In genomic region chr7:129634361-129635034, GRCh38 we compare ENCODE assay signal across 18 cellular contexts. TPM values are rescaled to one million over a fixed set of nuclear protein-coding genes. Genes with fewer than 3 reads are reported as not detected.
DNase-seq lines count a peak whose midpoint lies in the region; ATAC-seq and TF ChIP-seq lines count a peak whose summit lies in the region.
"Had no signal": no experiment of that assay in that cellular context is flagged by ENCODE, and none has a peak within 500 bp of the region (broad histone marks: within the 10 kb centered on the region; RNA-seq: fewer than 3 reads in every experiment).

No MANE protein-coding gene starts in this region.

- intact Hi-C loops in activated naive CD4-positive, alpha-beta T cell treated with anti-CD3 and anti-CD28 coated beads for 36 hours (cut with micrococcal nuclease), result loop anchor here (1.0 to 5.0 kb wide), 7 partner anchors 22 to 412 kb away; partner anchors contain the start of gene SMKR1
- intact Hi-C loops in Right ventricle myocardium superior (cut with DNase I), result loop anchor here (10.0 kb wide), 1 partner anchor 290 kb away; no protein-coding TSS in a partner anchor

- ATAC-seq in activated naive CD4-positive, alpha-beta T cell treated with anti-CD3 and anti-CD28 coated beads, Interleukin-2, amount 50 U/mL, for 72 hours, result no peak
- no peak for ATAC-seq in central memory CD8-positive, alpha-beta T cell (replicated peaks; ENCODE audit: extremely low read depth, poor library complexity, severe bottlenecking)
- no peak for ATAC-seq in naive thymus-derived CD8-positive, alpha-beta T cell
- ATAC-seq in GM18909 (IDR thresholded peaks at IDR 0.05; ENCODE audit: poor library complexity, unreplicated experiment), result no peak
- ATAC-seq in HG03135 (IDR thresholded peaks at IDR 0.05; ENCODE audit: unreplicated experiment), result no peak
- ATAC-seq in Right ventricle myocardium superior (ENCODE audit: poor library complexity), result no peak

- peak overlapping the region; percentile 72 for H3K27ac Mint-ChIP-seq in activated naive CD4-positive, alpha-beta T cell treated with anti-CD3 and anti-CD28 coated beads for 36 hours
- H3K27ac Mint-ChIP-seq in activated naive CD4-positive, alpha-beta T cell treated with anti-CD3 and anti-CD28 coated beads, Interleukin-2, amount 50 U/mL, for 72 hours, result peak overlapping the region in 1 of 2 donors; percentile 67
- peak overlapping the region; percentile 44 for H3K27ac Mint-ChIP-seq in central memory CD8-positive, alpha-beta T cell (ENCODE audit: low read depth)
- peak overlapping the region in 7 of 10 donors; percentile 7 to 72 (median 21) for H3K27ac Mint-ChIP-seq in naive thymus-derived CD8-positive, alpha-beta T cell

- no peak for TF ChIP-seq CTCF in HEK293 (tag by site-specific recombination; IDR thresholded peaks at IDR 0.05)

- no peaks in the 10 kb centered on the region; a peak in 1 of 3 replicates for H3K36me3 ChIP-seq in HEK293 (ENCODE audit: control insufficient read depth in 2 of 2, insufficient read depth in 1 of 2, low read length in 2 of 2)

- POLR2A ChIA-PET in HEK293 (lab: Yijun Ruan, JAX), result interaction anchor here (0.6 kb wide), 1 partner anchor 22 kb away, joined by 3 read pairs; no protein-coding TSS in a partner anchor
- POLR2A ChIA-PET in naive thymus-derived CD8-positive, alpha-beta T cell (lab: Charles Lee), result interaction anchor here (0.6 to 1.6 kb wide), 2 partner anchors 23 to 42 kb away, joined by 3 read pairs; partner anchors contain the start of gene NRF1

- H3K27me3 Mint-ChIP-seq in activated naive CD4-positive, alpha-beta T cell treated with anti-CD3 and anti-CD28 coated beads for 36 hours (ENCODE audit: low read depth), result no peaks in the 10 kb centered on the region
- H3K27me3 Mint-ChIP-seq in central memory CD8-positive, alpha-beta T cell, result no peaks in the 10 kb centered on the region
- H3K27me3 Mint-ChIP-seq in naive thymus-derived CD8-positive, alpha-beta T cell, result no peaks in the 10 kb centered on the region

- H3K4me3 Mint-ChIP-seq in activated naive CD4-positive, alpha-beta T cell treated with anti-CD3 and anti-CD28 coated beads for 36 hours, result no peak overlapping the region
- no peak overlapping the region for H3K4me3 Mint-ChIP-seq in central memory CD8-positive, alpha-beta T cell
- no peak overlapping the region for H3K4me3 Mint-ChIP-seq in naive thymus-derived CD8-positive, alpha-beta T cell

- DNase-seq in activated naive CD4-positive, alpha-beta T cell treated with anti-CD3 and anti-CD28 coated beads for 36 hours, result no peak
- DNase-seq in activated naive CD4-positive, alpha-beta T cell treated with anti-CD3 and anti-CD28 coated beads, Interleukin-2, amount 50 U/mL, for 72 hours (ENCODE audit: low spot score in 2 of 2), result no peak
- no peak for DNase-seq in central memory CD8-positive, alpha-beta T cell (ENCODE audit: low spot score in 2 of 2)
- no peak for DNase-seq in naive thymus-derived CD8-positive, alpha-beta T cell
- no peak for DNase-seq in Right ventricle myocardium superior
- DNase-seq: ACHN, AML-193, Calu3, DMS53, IMR-90, NCI-H1105, NCI-H187 treated with DMSO at 0.1 percent for 48 hours, NCI-H2171, NCI-H446, NCI-H774 had no signal

- peaks cover 47% of the 10 kb centered on the region for H3K4me1 Mint-ChIP-seq in activated naive CD4-positive, alpha-beta T cell treated with anti-CD3 and anti-CD28 coated beads for 36 hours (ENCODE audit: low read depth)
- peaks cover 31% of the 10 kb centered on the region for H3K4me1 Mint-ChIP-seq in central memory CD8-positive, alpha-beta T cell
- H3K4me1 Mint-ChIP-seq in naive thymus-derived CD8-positive, alpha-beta T cell, result peaks cover 11 to 57% (median 53%) of the 10 kb centered on the region in 4 donors

- no peak overlapping the region for H3K27ac ChIP-seq in HEK293 (ENCODE audit: extremely low read depth, low read depth, low read length)

- CTCF ChIA-PET in activated naive CD4-positive, alpha-beta T cell treated with anti-CD3 and anti-CD28 coated beads for 36 hours (lab: Charles Lee), result interaction anchor here (0.6 to 2.0 kb wide), 15 partner anchors 8 to 467 kb away, joined by 3 to 8 read pairs (median 3); no protein-coding TSS in a partner anchor
- CTCF ChIA-PET in HEK293 (lab: Yijun Ruan, JAX), result interaction anchor here (0.6 to 1.5 kb wide), 13 partner anchors 10 to 416 kb away, joined by 3 to 9 read pairs (median 3); no protein-coding TSS in a partner anchor

- no peaks in the 10 kb centered on the region for H3K9me3 Mint-ChIP-seq in activated naive CD4-positive, alpha-beta T cell treated with anti-CD3 and anti-CD28 coated beads for 36 hours
- H3K9me3 Mint-ChIP-seq in activated naive CD4-positive, alpha-beta T cell treated with anti-CD3 and anti-CD28 coated beads, Interleukin-2, amount 50 U/mL, for 72 hours, result no peaks in the 10 kb centered on the region
- H3K9me3 Mint-ChIP-seq in central memory CD8-positive, alpha-beta T cell, result no peaks in the 10 kb centered on the region
- no peaks in the 10 kb centered on the region for H3K9me3 Mint-ChIP-seq in naive thymus-derived CD8-positive, alpha-beta T cell

- H3K4me1 ChIP-seq in HEK293 (ENCODE audit: control insufficient read depth, insufficient read depth, low read length), result peaks cover 6% of the 10 kb centered on the region; the same call in 1 of the 2 replicates

- no peaks in the 10 kb centered on the region for H3K9me3 ChIP-seq in HEK293 (ENCODE audit: control insufficient read depth, insufficient read depth, low read depth, low read length)

- no peaks in the 10 kb centered on the region for H3K36me3 Mint-ChIP-seq in activated naive CD4-positive, alpha-beta T cell treated with anti-CD3 and anti-CD28 coated beads for 36 hours (ENCODE audit: low read depth)
- H3K36me3 Mint-ChIP-seq in activated naive CD4-positive, alpha-beta T cell treated with anti-CD3 and anti-CD28 coated beads, Interleukin-2, amount 50 U/mL, for 72 hours, result no peaks in the 10 kb centered on the region
- peaks cover 8% of the 10 kb centered on the region for H3K36me3 Mint-ChIP-seq in central memory CD8-positive, alpha-beta T cell (ENCODE audit: insufficient read depth)
- H3K36me3 Mint-ChIP-seq in naive thymus-derived CD8-positive, alpha-beta T cell, result peaks cover 0 to 9% (median 0%) of the 10 kb centered on the region in 3 donors

- H3K4me3 ChIP-seq in HEK293 (ENCODE audit: low read depth, low read length), result no peak overlapping the region

TF ChIP-seq in HEK293, 187 proteins besides CTCF, POLR2A, EP300 and RAD21:
- TF ChIP-seq PRDM1 (tag by site-specific recombination; IDR thresholded peaks at IDR 0.05), result 0 out of 2 replicates have a peak, but pooled peaks have one; percentile 38
- TF ChIP-seq ZBTB44 (tag by site-specific recombination; IDR thresholded peaks at IDR 0.05), result no peak
- TF ChIP-seq ZNF146 (tag by site-specific recombination; IDR thresholded peaks at IDR 0.05), result peak; percentile 44; the same call in 1 of the 2 replicates

RNA-seq across cellular contexts. Expression of gene NRF1, which starts 23.0 kb away (rescaled TPM):
- total RNA-seq in activated naive CD4-positive, alpha-beta T cell treated with anti-CD3 and anti-CD28 coated beads for 36 hours, result 10 to 100 TPM; 18.5 to 21.5 TPM
- total RNA-seq in activated naive CD4-positive, alpha-beta T cell treated with anti-CD3 and anti-CD28 coated beads, Interleukin-2, amount 50 U/mL, for 72 hours, result 10 to 100 TPM; 15.6 to 21.7 TPM
- 10 to 100 TPM; 44.3 to 45.0 TPM for total RNA-seq in naive thymus-derived CD8-positive, alpha-beta T cell
- polyA plus RNA-seq in naive thymus-derived CD8-positive, alpha-beta T cell, result 10 to 100 TPM; 11.7 to 22.5 (median 19.6) TPM
- 9.0 TPM for total RNA-seq in Right ventricle myocardium superior
